Comparison of ENCODE assay signal across 1 cellular context in the genomic region with DNA sequence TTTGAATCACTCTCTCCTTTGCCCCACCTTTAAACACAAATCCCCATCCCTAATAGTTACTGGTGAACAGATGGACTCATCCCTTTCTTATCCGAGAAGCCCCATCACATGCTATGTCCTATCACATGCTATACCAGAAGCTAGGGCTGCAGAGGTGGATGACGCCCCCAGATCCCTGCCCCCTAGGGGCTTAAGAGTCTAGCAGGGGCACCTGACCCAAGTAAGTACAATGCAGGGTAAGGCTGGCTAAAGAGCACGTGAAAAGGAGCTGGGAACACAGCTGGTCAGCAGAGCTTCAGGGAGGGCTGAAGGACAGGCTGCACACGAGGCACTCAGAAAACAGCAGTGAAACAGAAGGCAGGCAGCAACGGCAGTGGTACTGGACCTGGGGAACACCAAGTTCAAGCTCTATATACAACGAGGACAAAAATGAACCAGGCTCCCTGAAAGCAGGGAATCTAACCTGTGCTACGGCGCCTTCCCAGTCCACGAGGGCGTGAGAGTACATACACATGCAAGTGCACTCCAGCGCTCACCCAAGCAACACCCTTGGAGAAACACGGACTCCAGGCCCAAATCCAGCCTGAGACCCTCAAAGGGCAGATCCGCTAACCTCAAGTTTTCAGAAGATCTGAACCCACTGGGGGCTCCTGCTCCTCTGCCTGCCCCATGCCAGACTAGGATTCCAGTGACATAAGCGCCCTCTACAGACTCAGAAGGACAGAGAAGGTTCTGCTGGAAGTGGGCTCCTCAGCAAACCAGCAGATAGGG.
TF ChIP-seq lines count a peak whose summit lies in the region.

No MANE protein-coding gene starts in this region.

TF ChIP-seq in H1, 55 proteins besides CTCF, POLR2A, EP300 and RAD21:
- TF ChIP-seq RXRA (IDR thresholded peaks at IDR 0.05; ENCODE audit: insufficient read depth, low read depth, low read length) (no peak), EGR1 (IDR thresholded peaks at IDR 0.05; ENCODE audit: borderline replicate concordance, low read depth, low read length) (no peak), POLR2AphosphoS5 (IDR thresholded peaks at IDR 0.05; ENCODE audit: low read depth, low read length) (no peak; the same call in 1 of the 2 replicates), ZNF274 (IDR thresholded peaks at IDR 0.05; ENCODE audit: borderline replicate concordance, extremely low read depth, low read length) (no peak), HDAC2 (IDR thresholded peaks at IDR 0.05; ENCODE audit: borderline replicate concordance in 1 of 2, low read depth in 2 of 2, low read length in 2 of 2) (no peak), BRCA1 (IDR thresholded peaks at IDR 0.05; ENCODE audit: low read depth, low read length) (no peak), EZH2 (IDR thresholded peaks at IDR 0.05; ENCODE audit: low read depth, low read length, severe bottlenecking) (no peak), USF2 (IDR thresholded peaks at IDR 0.05; ENCODE audit: low read length) (no peak), CEBPB (IDR thresholded peaks at IDR 0.05; ENCODE audit: low read depth, low read length) (no peak), JUND (IDR thresholded peaks at IDR 0.05; ENCODE audit: low read length) (no peak), RBBP5 (IDR thresholded peaks at IDR 0.05; ENCODE audit: borderline replicate concordance, low read depth, low read length) (no peak), CTBP2 (IDR thresholded peaks at IDR 0.05; ENCODE audit: borderline replicate concordance, insufficient read depth, insufficient read length, low read length) (no peak), BACH1 (IDR thresholded peaks at IDR 0.05; ENCODE audit: low read length) (no peak), SP4 (IDR thresholded peaks at IDR 0.05; ENCODE audit: low read length) (no peak), JUN (IDR thresholded peaks at IDR 0.05; ENCODE audit: low read depth, low read length) (no peak), KDM5A (IDR thresholded peaks at IDR 0.05; ENCODE audit: low read length) (no peak), SAP30 (IDR thresholded peaks at IDR 0.05; ENCODE audit: insufficient read depth, insufficient replicate concordance, low read length) (no peak), TCF12 (IDR thresholded peaks at IDR 0.05; ENCODE audit: low read depth, low read length) (no peak), SIX5 (IDR thresholded peaks at IDR 0.05; ENCODE audit: low read depth, low read length) (no peak)
